In the genomic region with DNA sequence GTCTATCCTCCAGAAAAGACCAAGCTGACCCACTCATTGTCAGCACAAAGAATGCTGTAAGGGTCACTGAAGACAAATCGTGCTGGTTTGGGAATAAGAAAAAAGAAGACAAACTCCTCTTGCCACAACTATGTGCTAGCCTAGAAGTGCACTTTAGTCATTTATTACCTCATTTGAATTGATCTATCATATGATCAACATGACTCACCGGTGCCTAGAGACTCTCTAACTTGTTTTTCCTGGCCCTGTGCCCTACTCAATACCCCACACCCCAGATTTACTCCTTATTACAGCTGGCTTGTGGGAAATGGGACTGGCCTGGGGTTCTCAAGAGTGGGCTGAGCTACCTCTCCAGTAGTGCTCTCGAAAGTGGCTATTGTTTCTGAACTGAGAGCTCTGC, we compare ENCODE assay signal across 11 cellular contexts. TPM values are rescaled to one million over a fixed set of nuclear protein-coding genes. Genes with fewer than 3 reads are reported as not detected.
DNase-seq lines count a peak whose midpoint lies in the region; ATAC-seq, FAIRE-seq and TF ChIP-seq lines count a peak whose summit lies in the region.
"Had no signal": no experiment of that assay in that cellular context is flagged by ENCODE, and none has a peak within 500 bp of the region (broad histone marks: within the 10 kb centered on the region; RNA-seq: fewer than 3 reads in every experiment).

No MANE protein-coding gene starts in this region.

- no peak overlapping the region for H3K4me2 ChIP-seq in smooth muscle cell

- no peaks in the 10 kb centered on the region for H4K20me1 ChIP-seq in smooth muscle cell (ENCODE audit: low read depth)

- H3K27me3 ChIP-seq in RWPE2 (ENCODE audit: insufficient read depth, poor library complexity, severe bottlenecking) (no peaks in the 10 kb centered on the region), smooth muscle cell (ENCODE audit: low read depth) (no peaks in the 10 kb centered on the region)

- H3K36me3 ChIP-seq in RWPE2 (ENCODE audit: low read depth) (no peaks in the 10 kb centered on the region), smooth muscle cell (ENCODE audit: low read depth) (no peaks in the 10 kb centered on the region), kidney (ENCODE audit: control insufficient read depth in 1 of 2, insufficient read depth in 2 of 2, low read length in 2 of 2) (no peaks in the 10 kb centered on the region)
- H3K36me3 ChIP-seq: prostate gland had no signal

- H3K79me2 ChIP-seq in smooth muscle cell (ENCODE audit: low read depth) = no peaks in the 10 kb centered on the region

- ATAC-seq in RWPE2 (ENCODE audit: low read depth) = peak; percentile 86

- intact Hi-C loops in kidney (cut with DNase I) = no loop called here

- no peak overlapping the region for H2AFZ ChIP-seq in smooth muscle cell (ENCODE audit: low read depth)

- H3K9me3 ChIP-seq in RWPE2 (ENCODE audit: severe bottlenecking) (no peaks in the 10 kb centered on the region), smooth muscle cell (replicated peaks; ENCODE audit: low read depth) (no peaks in the 10 kb centered on the region), kidney (ENCODE audit: control insufficient read depth in 1 of 2, low read length in 2 of 2) (no peaks in the 10 kb centered on the region)
- H3K9me3 ChIP-seq: prostate gland had no signal

- H3K27ac ChIP-seq in RWPE2 (ENCODE audit: poor library complexity, severe bottlenecking) = no peak overlapping the region
- H3K27ac ChIP-seq in smooth muscle cell (ENCODE audit: low read depth) = peak overlapping the region; percentile 73
- H3K27ac ChIP-seq in kidney (ENCODE audit: low read depth in 2 of 2, low read length in 2 of 2) = peak overlapping the region in 1 of 2 donors; percentile 34
- H3K27ac ChIP-seq: prostate gland had no signal

- 70% methylated on average over 3 of the region's 3 CpGs for WGBS in smooth muscle cell (ENCODE audit: low lambda C conversion rate)

- H3K4me3 ChIP-seq in RWPE2 (ENCODE audit: severe bottlenecking) (no peak overlapping the region), foreskin fibroblast (ENCODE audit: low read depth in 1 of 2, low read length in 2 of 2) (no peak overlapping the region), smooth muscle cell (no peak overlapping the region), kidney (ENCODE audit: low read length in 2 of 2) (no peak overlapping the region)
- H3K4me3 ChIP-seq: prostate gland had no signal

- no peak for FAIRE-seq in kidney (lab: Jason Lieb, UNC)
- FAIRE-seq: colon had no signal

- no peak for TF ChIP-seq CTCF in RWPE2 (IDR thresholded peaks at IDR 0.05; ENCODE audit: poor library complexity, severe bottlenecking)
- no peak for TF ChIP-seq CTCF in foreskin fibroblast (IDR thresholded peaks at IDR 0.05; ENCODE audit: low read depth, low read length)
- no peak for TF ChIP-seq CTCF in smooth muscle cell (IDR thresholded peaks at IDR 0.05; ENCODE audit: borderline replicate concordance, insufficient read depth, poor library complexity, severe bottlenecking)
- no peak for TF ChIP-seq CTCF in kidney (IDR thresholded peaks at IDR 0.05; ENCODE audit: borderline replicate concordance, extremely low read depth, insufficient read depth)

- H3K9ac ChIP-seq in smooth muscle cell (ENCODE audit: low read depth) (peak overlapping the region; percentile 57), kidney (ENCODE audit: low read length in 2 of 2) (no peak overlapping the region)

- H3K4me1 ChIP-seq in RWPE2 (ENCODE audit: insufficient read depth, poor library complexity, severe bottlenecking) (peaks cover 8% of the 10 kb centered on the region), smooth muscle cell (ENCODE audit: low read depth) (no peaks in the 10 kb centered on the region), kidney (ENCODE audit: control insufficient read depth in 1 of 2, insufficient read depth in 1 of 2, low read depth in 1 of 2, low read length in 2 of 2) (peaks cover 0 to 19% of the 10 kb centered on the region in 2 donors)
- H3K4me1 ChIP-seq: prostate gland had no signal

- H3F3A ChIP-seq in smooth muscle cell (ENCODE audit: low read depth) = peaks cover 4% of the 10 kb centered on the region

- DNase-seq in NCI-H1436 (lab: John Stamatoyannopoulos, UW) (peak; percentile 35), NCI-H1436 treated with DMSO at 0.1 percent for 48 hours (lab: John Stamatoyannopoulos, UW) (no peak), RWPE2 (ENCODE audit: low spot score) (no peak), foreskin fibroblast (peak; percentile 83 to 92), smooth muscle cell (lab: John Stamatoyannopoulos, UW; ENCODE audit: unreplicated experiment) (no peak), HuH-7 (ENCODE audit: low spot score) (no peak), kidney (no peak)
- no peak for DNase-seq in activated CD4-positive, CD25-positive, alpha-beta regulatory T cell (lab: John Stamatoyannopoulos, UW)

RNA-seq across cellular contexts. Expression of a gene that starts 35.9 kb away (rescaled TPM):
- total RNA-seq in smooth muscle cell (1.4 TPM in 1 of 2 replicates, not detected in the other), kidney (not detected)
- polyA plus RNA-seq in smooth muscle cell (not detected in 2 replicates), kidney (ENCODE audit: insufficient read depth, low read depth, low replicate concordance) (not detected)
- total RNA-seq: urinary bladder had no signal

Comparison
In these comparisons a context has a peak if more than half of its experiments do, and no peak if none do; other contexts are left out.
1. DNase-seq: peak in NCI-H1436 (single experiment) and foreskin fibroblast (2 of 2); none in NCI-H1436 treated with DMSO at 0.1 percent for 48 hours (single experiment), RWPE2 (single experiment), smooth muscle cell (single experiment), HuH-7 (single experiment), activated CD4-positive, CD25-positive, alpha-beta regulatory T cell (0 of 4) and kidney (single experiment).